23 cellular contexts compared by ENCODE assay signal in genomic region chr1:76066390-76066789, GRCh38. TPM values are rescaled to one million over a fixed set of nuclear protein-coding genes. Genes with fewer than 3 reads are reported as not detected.
A peak's percentile ranks its signal among the peaks of the same experiment; 100 is the strongest.
DNase-seq lines count a peak whose midpoint lies in the region; ATAC-seq, FAIRE-seq and TF ChIP-seq lines count a peak whose summit lies in the region.
"Had no signal": no experiment of that assay in that cellular context is flagged by ENCODE, and none has a peak within 500 bp of the region (broad histone marks: within the 10 kb centered on the region; RNA-seq: fewer than 3 reads in every experiment).

No MANE protein-coding gene starts in this region.

- H2BK120ac ChIP-seq in mesenchymal stem cell (ENCODE audit: low read depth, low read length), result no peak overlapping the region

- no peaks in the 10 kb centered on the region for H3K36me3 ChIP-seq in endothelial cell of umbilical vein (ENCODE audit: control insufficient read depth in 2 of 2, extremely low read depth in 1 of 2, insufficient read depth in 2 of 2, low read length in 2 of 2)
- H3K36me3 ChIP-seq in mesenchymal stem cell (ENCODE audit: control insufficient read depth in 1 of 2, insufficient read depth in 2 of 2, low read depth in 1 of 2, low read length in 2 of 2), result no peaks in the 10 kb centered on the region
- H3K36me3 ChIP-seq: ascending aorta, neutrophil had no signal

- intact Hi-C loops in endothelial cell of umbilical vein (cut with micrococcal nuclease), result loop anchor here (5.0 kb wide), 1 partner anchor 279 kb away; the partner anchor contains the start of gene RABGGTB

- no peaks in the 10 kb centered on the region for H3K9me1 ChIP-seq in endothelial cell of umbilical vein (replicated peaks; ENCODE audit: control insufficient read depth, extremely low read depth, insufficient read depth, low read length)

- no peak overlapping the region for H3K4me2 ChIP-seq in endothelial cell of umbilical vein (ENCODE audit: insufficient read depth, low read length)
- H3K4me2 ChIP-seq in mesenchymal stem cell (ENCODE audit: low read length, poor library complexity, severe bottlenecking), result no peak overlapping the region

- H2AFZ ChIP-seq in endothelial cell of umbilical vein (ENCODE audit: low read depth, low read length), result no peak overlapping the region
- H2AFZ ChIP-seq in mesenchymal stem cell (ENCODE audit: low read depth, low read length), result no peak overlapping the region

- no peak overlapping the region for H4K91ac ChIP-seq in mesenchymal stem cell (ENCODE audit: low read length)

- peaks cover 33% of the 10 kb centered on the region for H3K4me1 ChIP-seq in endothelial cell of umbilical vein (ENCODE audit: control insufficient read depth, extremely low read depth, insufficient read depth, low read length)
- H3K4me1 ChIP-seq in mesenchymal stem cell (ENCODE audit: control insufficient read depth, insufficient read depth, low read depth, low read length), result no peaks in the 10 kb centered on the region

- H3K23ac ChIP-seq in mesenchymal stem cell (ENCODE audit: low read length in 2 of 2), result no peak overlapping the region

- CTCF ChIA-PET in endothelial cell of umbilical vein (lab: Charles Lee), result interaction anchor here (1.0 to 1.4 kb wide), 2 partner anchors 33 to 73 kb away, joined by 3 read pairs; no protein-coding TSS in a partner anchor

- no peak overlapping the region for H3K18ac ChIP-seq in mesenchymal stem cell (ENCODE audit: low read depth in 1 of 2, low read length in 2 of 2)

- no peak overlapping the region for H2AK5ac ChIP-seq in mesenchymal stem cell (ENCODE audit: low read length, severe bottlenecking)

- H3K27ac ChIP-seq in endothelial cell of umbilical vein (ENCODE audit: insufficient read depth, low read depth, low read length), result no peak overlapping the region
- no peak overlapping the region for H3K27ac ChIP-seq in mesenchymal stem cell (ENCODE audit: low read length, poor library complexity, severe bottlenecking)
- H3K27ac ChIP-seq: ascending aorta, coronary artery, HL-60, neutrophil had no signal

- H3K79me2 ChIP-seq in endothelial cell of umbilical vein (ENCODE audit: control insufficient read depth, insufficient read depth, low read length), result no peaks in the 10 kb centered on the region

- no peak for ATAC-seq in stimulated activated naive CD8-positive, alpha-beta T cell treated with anti-CD3 and anti-CD28 coated beads, Interleukin-15, Interleukin-2, amounts not matched to agents 100 U/mL and 50 U/mL, for 24 hours
- ATAC-seq: left ventricle myocardium superior had no signal

- no peak for TF ChIP-seq POLR2A in endothelial cell of umbilical vein (IDR thresholded peaks at IDR 0.05; ENCODE audit: low read depth, low read length)

- no peaks in the 10 kb centered on the region for H3K79me1 ChIP-seq in mesenchymal stem cell (replicated peaks; ENCODE audit: low read length, poor library complexity, severe bottlenecking)

- no peak overlapping the region for H2BK5ac ChIP-seq in mesenchymal stem cell (ENCODE audit: low read depth, low read length, poor library complexity, severe bottlenecking)

- H3K4me3 ChIP-seq in AG10803 (ENCODE audit: low read length) (no peak overlapping the region), endothelial cell of umbilical vein (replicated peaks in 1 of 3; ENCODE audit: insufficient read depth in 1 of 3, low read depth in 1 of 3, low read length in 3 of 3) (no peak overlapping the region), mesenchymal stem cell (ENCODE audit: insufficient read depth in 1 of 2, low read depth in 1 of 2, low read length in 2 of 2) (no peak overlapping the region)
- H3K4me3 ChIP-seq: ascending aorta, coronary artery had no signal

- no TSS peak for BruUV-seq in endothelial cell of umbilical vein (replicated peaks; lab: Mats Ljungman, UMichigan)

- no peak overlapping the region for H4K8ac ChIP-seq in mesenchymal stem cell (ENCODE audit: low read length)

- H3K27me3 ChIP-seq in endothelial cell of umbilical vein (ENCODE audit: control insufficient read depth in 2 of 2, insufficient read depth in 2 of 2, low read length in 2 of 2), result no peaks in the 10 kb centered on the region
- H3K27me3 ChIP-seq in mesenchymal stem cell (ENCODE audit: control insufficient read depth in 1 of 2, insufficient read depth in 1 of 2, low read length in 2 of 2), result peaks cover 0 to 6% of the 10 kb centered on the region in 2 experiments
- H3K27me3 ChIP-seq: ascending aorta had no signal

- dilution Hi-C loops in endothelial cell of umbilical vein (cut with MboI; ENCODE audit: extremely low pct_ligation_motif_present, low sequenced_read_pairs), result no loop called here

- peak; percentile 43 for FAIRE-seq in endothelial cell of umbilical vein (lab: Jason Lieb, UNC)
- FAIRE-seq: endometrium, TTC549 had no signal

- H3K4ac ChIP-seq in mesenchymal stem cell (ENCODE audit: low read depth in 1 of 2, low read length in 2 of 2), result no peak overlapping the region

- POLR2A ChIA-PET in endothelial cell of umbilical vein (lab: Charles Lee), result interaction anchor here (0.6 kb wide), 1 partner anchor 47 kb away, joined by 5 read pairs; no protein-coding TSS in a partner anchor

- no peaks in the 10 kb centered on the region for H4K20me1 ChIP-seq in endothelial cell of umbilical vein (replicated peaks; ENCODE audit: control insufficient read depth, extremely low read depth, insufficient read depth, low read length)

- H3K14ac ChIP-seq in mesenchymal stem cell (ENCODE audit: low read length in 2 of 2), result no peak overlapping the region

- H3K9me3 ChIP-seq in endothelial cell of umbilical vein (replicated peaks; ENCODE audit: control insufficient read depth, insufficient read depth, low read length) (no peaks in the 10 kb centered on the region), mesenchymal stem cell (ENCODE audit: control insufficient read depth, low read length) (no peaks in the 10 kb centered on the region)
- H3K9me3 ChIP-seq: ascending aorta, neutrophil had no signal

- no peak overlapping the region for H2BK15ac ChIP-seq in mesenchymal stem cell (ENCODE audit: low read depth, poor library complexity, severe bottlenecking)

- DNase-seq in AG10803 (ENCODE audit: low read depth), result peak; percentile 2
- DNase-seq in NCI-H226, result peak; percentile 80
- DNase-seq in endothelial cell of umbilical vein (ENCODE audit: low read depth, low spot score), result peak; percentile 39
- peak; percentile 15 for DNase-seq in mesenchymal stem cell
- no peak for DNase-seq in activated T-cell treated with anti-CD3 and anti-CD28 coated beads, Interleukin-2, amount 50 U/mL, for 48 hours
- DNase-seq in activated CD4-positive, alpha-beta T cell treated with anti-CD3 and anti-CD28 coated beads, Interleukin-2, amount 50 U/mL, for 48 hours, result no peak
- no peak for DNase-seq in foreskin melanocyte
- DNase-seq in stimulated activated naive CD8-positive, alpha-beta T cell treated with anti-CD3 and anti-CD28 coated beads, Interleukin-15, Interleukin-2, amounts not matched to agents 100 U/mL and 50 U/mL, for 24 hours, result no peak
- DNase-seq: activated CD4-positive, alpha-beta T cell treated with anti-CD3 and anti-CD28 coated beads, Interleukin-2, amount 10 ng/mL, durations not matched to agents 24 days and 14 days; activated CD8-positive, alpha-beta memory T cell treated with anti-CD3 and anti-CD28 coated beads, Interleukin-2, amount 50 U/mL, for 4 hours; activated naive CD4-positive, alpha-beta T cell; DND-41; left ventricle myocardium superior; NCI-H2029 treated with DMSO at 0.1 percent for 48 hours; NCI-H524; retina; stimulated activated CD8-positive, alpha-beta memory T cell treated with anti-CD3 and anti-CD28 coated beads, Interleukin-4, amount 100 ng/mL, for 48 hours had no signal

- H2BK12ac ChIP-seq in mesenchymal stem cell (ENCODE audit: low read length in 2 of 2), result no peak overlapping the region

- no peak for TF ChIP-seq CTCF in AG10803 (conservative IDR thresholded peaks at IDR 0.05; ENCODE audit: low read length)
- no peak for TF ChIP-seq CTCF in endothelial cell of umbilical vein (IDR thresholded peaks at IDR 0.05; ENCODE audit: extremely low read depth in 1 of 2, insufficient read depth in 1 of 2, low read depth in 1 of 2, low read length in 2 of 2)

- H3K9ac ChIP-seq in endothelial cell of umbilical vein (replicated peaks; ENCODE audit: extremely low read depth, insufficient read depth, low read length) (no peak overlapping the region), mesenchymal stem cell (ENCODE audit: low read length) (no peak overlapping the region)

TF ChIP-seq in endothelial cell of umbilical vein, 7 proteins besides CTCF, POLR2A, EP300 and RAD21:
- TF ChIP-seq JUN (IDR thresholded peaks at IDR 0.05; ENCODE audit: borderline replicate concordance, insufficient read depth, insufficient read length, low read depth), result peak; percentile 34
- no peak for TF ChIP-seq MYC (IDR thresholded peaks at IDR 0.05; ENCODE audit: low read depth, low read length)
- TF ChIP-seq GATA2 (IDR thresholded peaks at IDR 0.05; ENCODE audit: insufficient read depth, insufficient read length, low read depth, low read length), result no peak
- no peak for TF ChIP-seq MAX (IDR thresholded peaks at IDR 0.05; ENCODE audit: insufficient read depth, insufficient read length)
- no peak for TF ChIP-seq EZH2 (IDR thresholded peaks at IDR 0.05; ENCODE audit: borderline replicate concordance, low read depth, low read length, severe bottlenecking)
- no peak for TF ChIP-seq POLR2AphosphoS5 (IDR thresholded peaks at IDR 0.05; ENCODE audit: insufficient read depth, low read depth, low read length)
- peak; percentile 33 for TF ChIP-seq FOS (IDR thresholded peaks at IDR 0.05; ENCODE audit: borderline replicate concordance, insufficient read depth, low read length)
TF ChIP-seq in endothelial cell of umbilical vein: peak in this region for 2.

RNA-seq across cellular contexts. Expression of gene ST6GALNAC3, which starts 8.2 kb away (rescaled TPM):
- total RNA-seq in endothelial cell of umbilical vein, result 44.0 and 48.3 TPM in 2 replicates
- 6.6 and 7.6 TPM in 2 replicates for polyA plus RNA-seq in endothelial cell of umbilical vein
- 10.8 and 12.3 TPM in 2 replicates for polyA plus RNA-seq in endothelial cell of umbilical vein (2011; cell fraction: cytosol; rRNA removed)
- 14.1 and 15.5 TPM in 2 replicates for polyA plus RNA-seq in endothelial cell of umbilical vein (2011; cell fraction: nucleus; rRNA removed)
- 17.2 and 30.4 TPM in 2 replicates for polyA plus RNA-seq in endothelial cell of umbilical vein (2012)
- 48.5 and 63.2 TPM in 2 replicates for polyA minus RNA-seq in endothelial cell of umbilical vein
- not detected for polyA minus RNA-seq in endothelial cell of umbilical vein (2011; cell fraction: cytosol; rRNA and poly(A)+ RNA removed)
- 58.2 and 103 TPM in 2 replicates for polyA minus RNA-seq in endothelial cell of umbilical vein (2011; cell fraction: nucleus; rRNA and poly(A)+ RNA removed)
- polyA plus RNA-seq in mesenchymal stem cell (2013, experiment 1 of 2), result 1.5 TPM
- 1.6 TPM for polyA plus RNA-seq in mesenchymal stem cell (2013, experiment 2 of 2)

Comparison
In these comparisons a context has a peak if more than half of its experiments do, and no peak if none do; other contexts are left out.
1. DNase-seq: peak in AG10803 (single experiment), NCI-H226 (single experiment), endothelial cell of umbilical vein (single experiment) and mesenchymal stem cell (single experiment); none in activated T-cell treated with anti-CD3 and anti-CD28 coated beads, Interleukin-2, amount 50 U/mL, for 48 hours (0 of 2), activated CD4-positive, alpha-beta T cell treated with anti-CD3 and anti-CD28 coated beads, Interleukin-2, amount 50 U/mL, for 48 hours (0 of 2), foreskin melanocyte (single experiment) and stimulated activated naive CD8-positive, alpha-beta T cell treated with anti-CD3 and anti-CD28 coated beads, Interleukin-15, Interleukin-2, amounts not matched to agents 100 U/mL and 50 U/mL, for 24 hours (single experiment).